ENCODE assay signal across 17 cellular contexts in the genomic region with DNA sequence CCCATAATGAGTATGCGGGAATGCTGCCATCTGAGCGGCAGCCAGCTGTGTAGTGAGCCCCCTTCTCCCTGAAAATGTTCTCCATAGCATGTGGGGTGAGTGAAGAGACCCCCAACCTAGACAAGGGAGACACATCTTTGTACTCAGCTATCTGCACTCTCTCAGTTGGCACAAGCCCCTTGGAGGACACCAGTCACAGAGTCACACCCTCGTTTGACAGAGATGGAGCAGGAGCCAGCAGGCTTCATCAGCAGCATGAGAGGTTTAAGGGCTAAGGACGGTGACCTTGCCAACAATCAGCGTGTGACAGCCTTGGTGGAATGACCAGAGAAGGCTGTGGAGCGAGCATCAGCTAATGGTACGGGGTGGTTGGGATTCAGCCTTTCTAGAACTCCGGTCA.
"Had no signal": no experiment of that assay in that cellular context is flagged by ENCODE, and none has a peak within 500 bp of the region (broad histone marks: within the 10 kb centered on the region; RNA-seq: fewer than 3 reads in every experiment).

No MANE protein-coding gene starts in this region.

- H3K36me3 ChIP-seq: brain microvascular endothelial cell, esophagus squamous epithelium, left lung, right lobe of liver, thyroid gland, WERI-Rb-1 had no signal

- H3K4me1 ChIP-seq: psoas muscle, right lobe of liver had no signal

- H3K4me3 ChIP-seq: esophagus squamous epithelium, left lung, psoas muscle, right lobe of liver, smooth muscle cell, thyroid gland had no signal

- H3K9me3 ChIP-seq: esophagus squamous epithelium, left lung, psoas muscle, right lobe of liver, thyroid gland had no signal

- DNase-seq: activated CD4-positive, alpha-beta memory T cell treated with anti-CD3 and anti-CD28 coated beads for 36 hours; activated naive CD4-positive, alpha-beta T cell treated with anti-CD3 and anti-CD28 coated beads, Interleukin-2, amount 10 ng/mL, durations not matched to agents 7 days and 5 days; activated naive CD8-positive, alpha-beta T cell treated with anti-CD3 and anti-CD28 coated beads, Interleukin-2, amount 50 U/mL, for 24 hours; activated T-cell treated with anti-CD3 and anti-CD28 coated beads, Interleukin-2, amount 50 U/mL, for 4 hours; aorta; brain microvascular endothelial cell; effector CD8-positive, alpha-beta T cell; esophagus squamous epithelium; hippocampal formation; left lung; psoas muscle; right lobe of liver; stimulated activated CD4-positive, alpha-beta T cell treated with anti-CD3 and anti-CD28 coated beads, Interleukin-4, amount 100 ng/mL, for 1 hour; thyroid gland; WERI-Rb-1 had no signal

- ATAC-seq: activated naive CD8-positive, alpha-beta T cell treated with anti-CD3 and anti-CD28 coated beads, Interleukin-2, amount 50 U/mL, for 24 hours; activated T-cell treated with anti-CD3 and anti-CD28 coated beads, Interleukin-2, amount 50 U/mL, for 4 hours; left lung; psoas muscle; right lobe of liver; stimulated activated effector memory CD8-positive, alpha-beta T cell treated with anti-CD3 and anti-CD28 coated beads, Interleukin-12 subunit alpha, Interleukin-12 subunit beta, amount 100 ng/mL, for 72 hours had no signal

- H3K27ac ChIP-seq: brain microvascular endothelial cell, esophagus squamous epithelium, left lung, psoas muscle, right lobe of liver, thyroid gland, WERI-Rb-1 had no signal

- H3K27me3 ChIP-seq: right lobe of liver, thyroid gland had no signal
